23 cellular contexts compared by ENCODE assay signal in genomic region chr12:66210840-66211239, GRCh38. TPM values are rescaled to one million over a fixed set of nuclear protein-coding genes. Genes with fewer than 3 reads are reported as not detected.
A peak's percentile ranks its signal among the peaks of the same experiment; 100 is the strongest.
DNase-seq lines count a peak whose midpoint lies in the region; ATAC-seq, FAIRE-seq and TF ChIP-seq lines count a peak whose summit lies in the region.
"Had no signal": no experiment of that assay in that cellular context is flagged by ENCODE, and none has a peak within 500 bp of the region (broad histone marks: within the 10 kb centered on the region; RNA-seq: fewer than 3 reads in every experiment).

No MANE protein-coding gene starts in this region.

- no peak for FAIRE-seq in K562 (lab: Jason Lieb, UNC)
- FAIRE-seq: pancreas had no signal

- TF ChIP-seq RAD21 in K562 (CRISPR knock-in tag; conservative IDR thresholded peaks at IDR 0.05 in 1 of 2, IDR thresholded peaks at IDR 0.05 in 1 of 2), result no peak

- H3K4me3 ChIP-seq in K562, result no peak overlapping the region
- H3K4me3 ChIP-seq in neutrophil (ENCODE audit: low read depth in 1 of 2, low read length in 1 of 2), result no peak overlapping the region
- H3K4me3 ChIP-seq: adrenal gland, esophagus squamous epithelium, heart right ventricle, lower lobe of right lung, pancreas, PC-9, vagina had no signal

- H3K27me3 Mint-ChIP-seq in stimulated activated naive CD8-positive, alpha-beta T cell treated with anti-CD3 and anti-CD28 coated beads, Interleukin-15, amount 100 ng/mL, for 72 hours, result peaks cover 35% of the 10 kb centered on the region
- H3K27me3 Mint-ChIP-seq: B cell had no signal

- H3K79me2 ChIP-seq in K562 (ENCODE audit: control insufficient read depth, insufficient read depth, low read length), result no peaks in the 10 kb centered on the region

- no peaks in the 10 kb centered on the region for H3K9me3 ChIP-seq in K562 (replicated peaks; ENCODE audit: control insufficient read depth, insufficient read depth, low read depth, low read length)
- H3K9me3 ChIP-seq in neutrophil, result no peaks in the 10 kb centered on the region
- H3K9me3 ChIP-seq: esophagus squamous epithelium, lower lobe of right lung, pancreas, SK-N-SH, vagina had no signal

- H3K36me3 ChIP-seq in K562 (ENCODE audit: control insufficient read depth, insufficient read depth, low read length) (no peaks in the 10 kb centered on the region), neutrophil (peaks cover 11% of the 10 kb centered on the region)
- H3K36me3 ChIP-seq: adrenal gland, pancreas had no signal

- no peak overlapping the region for H3K27ac Mint-ChIP-seq in stimulated activated naive CD8-positive, alpha-beta T cell treated with anti-CD3 and anti-CD28 coated beads, Interleukin-15, amount 100 ng/mL, for 72 hours
- H3K27ac Mint-ChIP-seq: B cell had no signal

- H3K9ac ChIP-seq in K562 (ENCODE audit: insufficient read depth in 1 of 2, low read depth in 2 of 2, low read length in 2 of 2), result no peak overlapping the region
- H3K9ac ChIP-seq: SK-N-SH had no signal

- H3K4me1 Mint-ChIP-seq in stimulated activated naive CD8-positive, alpha-beta T cell treated with anti-CD3 and anti-CD28 coated beads, Interleukin-15, amount 100 ng/mL, for 72 hours, result peaks cover 6% of the 10 kb centered on the region

- in situ Hi-C loops in K562 (cut with MboI), result no loop called here

- BruUV-seq in K562 (replicated peaks; lab: Mats Ljungman, UMichigan), result no TSS peak

- peaks cover 0 to 2% of the 10 kb centered on the region in 2 experiments; a peak in 1 of 5 replicates for H3K27me3 ChIP-seq in K562 (ENCODE audit: control insufficient read depth in 2 of 2, insufficient read depth in 2 of 2, low read length in 2 of 2)
- no peaks in the 10 kb centered on the region for H3K27me3 ChIP-seq in neutrophil
- H3K27me3 ChIP-seq: adrenal gland, esophagus squamous epithelium, heart right ventricle, pancreas, vagina had no signal

- peak overlapping the region; percentile 39; the same call in 1 of the 3 replicates for H3K27ac ChIP-seq in K562 (ENCODE audit: extremely low read depth, low read depth, low read length)
- peak overlapping the region; percentile 61 for H3K27ac ChIP-seq in neutrophil
- H3K27ac ChIP-seq: adrenal gland, esophagus squamous epithelium, lower lobe of right lung, pancreas, PC-9, vagina had no signal

- H3K4me1 ChIP-seq in K562 (replicated peaks in 1 of 2; ENCODE audit: control insufficient read depth in 2 of 2, insufficient read depth in 2 of 2, low read length in 2 of 2), result no peaks in the 10 kb centered on the region; a peak in 1 of 5 replicates
- peaks cover 17 to 20% of the 10 kb centered on the region in 2 experiments for H3K4me1 ChIP-seq in neutrophil (ENCODE audit: control insufficient read depth in 1 of 2, insufficient read depth in 1 of 2, low read depth in 1 of 2, low read length in 1 of 2)
- H3K4me1 ChIP-seq: adrenal gland, esophagus squamous epithelium, lower lobe of right lung, pancreas, vagina had no signal

- intact Hi-C loops in K562 (cut with micrococcal nuclease), result no loop called here
- intact Hi-C loops in posterior cingulate gyrus (cut with DNase I), result no loop called here

- peak overlapping the region; percentile 18; the same call in 1 of the 2 replicates for H2AFZ ChIP-seq in K562 (ENCODE audit: low read depth, low read length)

- ATAC-seq in K562, result no peak
- no peak for ATAC-seq in GM18861 (IDR thresholded peaks at IDR 0.05; ENCODE audit: unreplicated experiment)
- no peak for ATAC-seq in stimulated activated naive CD8-positive, alpha-beta T cell treated with anti-CD3 and anti-CD28 coated beads, Interleukin-15, amount 100 ng/mL, for 72 hours
- ATAC-seq: heart right ventricle, lower lobe of right lung, pancreas had no signal

- POLR2A ChIA-PET in K562 (lab: Yijun Ruan, JAX), result no interaction called here

- CTCF ChIA-PET in K562 (lab: Yijun Ruan, JAX; ENCODE audit: low intra/inter-chr PET ratio), result no interaction called here

- H3K4me3 Mint-ChIP-seq in stimulated activated naive CD8-positive, alpha-beta T cell treated with anti-CD3 and anti-CD28 coated beads, Interleukin-15, amount 100 ng/mL, for 72 hours, result no peak overlapping the region
- H3K4me3 Mint-ChIP-seq: B cell had no signal

- H3K4me2 ChIP-seq in K562 (ENCODE audit: insufficient read depth, low read length), result no peak overlapping the region
- H3K4me2 ChIP-seq: PC-9, SK-N-SH had no signal

- H4K20me1 ChIP-seq in K562 (replicated peaks; ENCODE audit: control insufficient read depth, insufficient read depth, low read length), result no peaks in the 10 kb centered on the region

- H3K9me3 Mint-ChIP-seq in stimulated activated naive CD8-positive, alpha-beta T cell treated with anti-CD3 and anti-CD28 coated beads, Interleukin-15, amount 100 ng/mL, for 72 hours, result no peaks in the 10 kb centered on the region

- no peaks in the 10 kb centered on the region for H3K9me1 ChIP-seq in K562 (ENCODE audit: control insufficient read depth, insufficient read depth, low read length)

- 0 out of 2 replicates have a peak, but pooled peaks have one; percentile 10 for TF ChIP-seq EP300 in K562 (IDR thresholded peaks at IDR 0.05; ENCODE audit: low read length)

- no peak for TF ChIP-seq POLR2A in K562 (conservative IDR thresholded peaks at IDR 0.05)

- peak; percentile 58 for DNase-seq in EH (ENCODE audit: low read depth)
- DNase-seq in MV-4-11 (lab: John Stamatoyannopoulos, UW), result peak; percentile 78
- no peak for DNase-seq in K562 (ENCODE audit: extremely low read depth in 1 of 4, low spot score in 3 of 4)
- no peak for DNase-seq in posterior cingulate gyrus
- no peak for DNase-seq in activated naive CD4-positive, alpha-beta T cell treated with anti-CD3 and anti-CD28 coated beads, Interleukin-2, amount 50 U/mL, for 16 hours
- no peak for DNase-seq in stimulated activated naive CD8-positive, alpha-beta T cell treated with anti-CD3 and anti-CD28 coated beads, Interleukin-15, amount 100 ng/mL, for 72 hours
- DNase-seq: activated CD4-positive, alpha-beta T cell treated with anti-CD3 and anti-CD28 coated beads for 48 hours; activated effector memory CD4-positive, alpha-beta T cell treated with Interleukin-2 at 50 U/mL for 16 hours; adrenal gland; effector CD4-positive, alpha-beta T cell; esophagus squamous epithelium; heart right ventricle; lower lobe of right lung; NCI-H187; NCI-H345; pancreas; PC-9; SK-N-SH; substantia nigra had no signal

- TF ChIP-seq CTCF in K562 (IDR thresholded peaks at IDR 0.05 in 2 of 3, conservative IDR thresholded peaks at IDR 0.05 in 1 of 3; ENCODE audit: insufficient read depth in 2 of 3, low read depth in 1 of 3, low read length in 3 of 3), result no peak
- TF ChIP-seq CTCF in neutrophil (IDR thresholded peaks at IDR 0.05), result no peak

TF ChIP-seq in K562, 482 proteins besides CTCF, POLR2A, EP300 and RAD21 (continues in another document):
- no peak for TF ChIP-seq ETS2 (tag; IDR thresholded peaks at IDR 0.05; ENCODE audit: borderline replicate concordance, poor library complexity, severe bottlenecking)
- TF ChIP-seq MAFG (tag; conservative IDR thresholded peaks at IDR 0.05), result peak; percentile 96
- TF ChIP-seq BHLHE40 (IDR thresholded peaks at IDR 0.05; ENCODE audit: low read length), result peak; percentile 49; the same call in 1 of the 2 replicates
- peak; percentile 92 for TF ChIP-seq BACH1 (tag; IDR thresholded peaks at IDR 0.05)
- TF ChIP-seq NFE2L1 (tag; IDR thresholded peaks at IDR 0.05; ENCODE audit: borderline replicate concordance, low read depth), result peak; percentile 81
- peak; percentile 90 for TF ChIP-seq ZNF316 (IDR thresholded peaks at IDR 0.05)
- peak; percentile 71; the same call in 1 of the 2 replicates for TF ChIP-seq MAFK (IDR thresholded peaks at IDR 0.05; ENCODE audit: low read length)
- TF ChIP-seq ARNT (IDR thresholded peaks at IDR 0.05), result no peak
- peak; percentile 86 for TF ChIP-seq C11orf30 (IDR thresholded peaks at IDR 0.05; ENCODE audit: low read depth)
- no peak for TF ChIP-seq ZNF3 (CRISPR knock-in tag; IDR thresholded peaks at IDR 0.05)

RNA-seq across cellular contexts. Expression of gene IRAK3, which starts 21.8 kb away (rescaled TPM):
- total RNA-seq in K562 (2011; cell fraction: chromatin; rRNA removed; ENCODE audit: low replicate concordance), result 0.07 TPM in 1 of 2 replicates, not detected in the other
- not detected in 2 replicates for total RNA-seq in K562 (2011; cell fraction: nucleolus; rRNA removed)
- total RNA-seq in K562 (2011; cell fraction: nucleoplasm; rRNA removed), result not detected in 2 replicates
- 0.09 TPM in 1 of 2 replicates, not detected in the other for total RNA-seq in K562 (2014; rRNA removed)
- not detected in 2 replicates for total RNA-seq in K562 (2014; rRNA removed; fragmentation: Illumina TruSeq; extraction: Trizol)
- not detected in 2 replicates for total RNA-seq in K562 (2015; rRNA removed; fragmentation: Illumina TruSeq; extraction: Trizol)
- total RNA-seq in K562 (2021), result 0.07 TPM in 1 of 2 replicates, not detected in the other
- polyA plus RNA-seq in K562 (2011; rRNA removed), result 0.06 TPM in 1 of 2 replicates, not detected in the other
- not detected in 2 replicates for polyA plus RNA-seq in K562 (2011; cell fraction: cytosol; rRNA removed)
- polyA plus RNA-seq in K562 (2011; cell fraction: nucleus; rRNA removed), result not detected in 2 replicates
- polyA plus RNA-seq in K562 (2012), result 0.01 TPM in 1 of 2 replicates, not detected in the other
- polyA plus RNA-seq in K562 (2014; fragmentation: Illumina TruSeq; extraction: Trizol), result not detected in 2 replicates
- not detected for polyA plus RNA-seq in K562 (2014; fragmentation: Nextera tagmentation; extraction: Ambion mirVana)
- polyA plus RNA-seq in K562 (2014; rRNA removed), result not detected in 2 replicates
- polyA minus RNA-seq in K562 (2011; rRNA and poly(A)+ RNA removed), result not detected in 2 replicates
- polyA minus RNA-seq in K562 (2011; cell fraction: cytosol; rRNA and poly(A)+ RNA removed), result not detected in 2 replicates
- polyA minus RNA-seq in K562 (2011; cell fraction: nucleus; rRNA and poly(A)+ RNA removed), result not detected in 2 replicates
- polyA plus RNA-seq: SK-N-SH had no signal

RNA-seq across cellular contexts. Expression of gene TMBIM4, which starts 41.0 kb away (rescaled TPM):
- 23.3 and 47.4 TPM in 2 replicates for total RNA-seq in K562 (2011; cell fraction: chromatin; rRNA removed; ENCODE audit: low replicate concordance)
- total RNA-seq in K562 (2011; cell fraction: nucleolus; rRNA removed), result 18.2 and 23.0 TPM in 2 replicates
- 38.8 and 43.1 TPM in 2 replicates for total RNA-seq in K562 (2011; cell fraction: nucleoplasm; rRNA removed)
- 18.6 and 19.5 TPM in 2 replicates for total RNA-seq in K562 (2014; rRNA removed)
- total RNA-seq in K562 (2014; rRNA removed; fragmentation: Illumina TruSeq; extraction: Trizol), result 49.8 and 57.5 TPM in 2 replicates
- 46.1 and 50.0 TPM in 2 replicates for total RNA-seq in K562 (2015; rRNA removed; fragmentation: Illumina TruSeq; extraction: Trizol)
- 41.2 and 46.5 TPM in 2 replicates for total RNA-seq in K562 (2021)
- 53.9 and 67.4 TPM in 2 replicates for polyA plus RNA-seq in K562 (2011; rRNA removed)
- 94.3 and 145 TPM in 2 replicates for polyA plus RNA-seq in K562 (2011; cell fraction: cytosol; rRNA removed)
- polyA plus RNA-seq in K562 (2011; cell fraction: nucleus; rRNA removed), result 17.7 and 30.5 TPM in 2 replicates
- polyA plus RNA-seq in K562 (2012), result 55.8 and 57.5 TPM in 2 replicates
- 49.7 and 70.1 TPM in 2 replicates for polyA plus RNA-seq in K562 (2014; fragmentation: Illumina TruSeq; extraction: Trizol)
- 100 to 1,000 TPM; 231 to 272 TPM for polyA plus RNA-seq in K562 (2014; fragmentation: Nextera tagmentation; extraction: Ambion mirVana)
- 61.8 and 104 TPM in 2 replicates for polyA plus RNA-seq in K562 (2014; rRNA removed)
- polyA minus RNA-seq in K562 (2011; rRNA and poly(A)+ RNA removed), result 27.7 and 28.5 TPM in 2 replicates
- 5.2 and 24.5 TPM in 2 replicates for polyA minus RNA-seq in K562 (2011; cell fraction: cytosol; rRNA and poly(A)+ RNA removed)
- polyA minus RNA-seq in K562 (2011; cell fraction: nucleus; rRNA and poly(A)+ RNA removed), result 4.6 and 15.3 TPM in 2 replicates

Comparison
In these comparisons a context has a peak if more than half of its experiments do, and no peak if none do; other contexts are left out.
1. DNase-seq: peak in EH (single experiment) and MV-4-11 (single experiment); none in K562 (0 of 4), posterior cingulate gyrus (0 of 10), activated naive CD4-positive, alpha-beta T cell treated with anti-CD3 and anti-CD28 coated beads, Interleukin-2, amount 50 U/mL, for 16 hours (single experiment) and stimulated activated naive CD8-positive, alpha-beta T cell treated with anti-CD3 and anti-CD28 coated beads, Interleukin-15, amount 100 ng/mL, for 72 hours (0 of 2).